ENCODE assay signal across 9 cellular contexts in the genomic region with DNA sequence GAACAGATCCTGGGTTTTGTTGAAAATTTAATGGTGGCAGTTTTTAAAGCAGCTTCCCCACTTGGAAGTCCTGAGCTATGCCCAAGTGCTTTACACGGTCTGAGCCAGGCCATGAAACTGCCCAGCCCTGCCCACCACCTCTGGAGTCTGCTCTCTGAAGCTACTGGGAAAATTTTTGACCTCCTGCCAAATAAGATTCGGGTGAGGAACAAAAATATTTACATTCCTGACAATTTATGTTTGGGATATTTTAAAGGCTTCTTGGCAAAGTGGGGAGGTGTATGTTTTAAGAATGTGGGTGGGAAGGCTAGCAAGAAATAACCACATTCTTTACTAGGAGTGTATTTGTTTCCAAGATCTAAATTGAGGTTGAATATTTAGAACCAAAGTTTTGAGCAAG. TPM values are rescaled to one million over a fixed set of nuclear protein-coding genes. Genes with fewer than 3 reads are reported as not detected.
A peak's percentile ranks its signal among the peaks of the same experiment; 100 is the strongest.
DNase-seq lines count a peak whose midpoint lies in the region; TF ChIP-seq lines count a peak whose summit lies in the region.
"Had no signal": no experiment of that assay in that cellular context is flagged by ENCODE, and none has a peak within 500 bp of the region (broad histone marks: within the 10 kb centered on the region; RNA-seq: fewer than 3 reads in every experiment).

No MANE protein-coding gene starts in this region.

- H4K20me1 ChIP-seq in osteoblast (ENCODE audit: insufficient read depth, low read length), result no peaks in the 10 kb centered on the region

- no peaks in the 10 kb centered on the region for H3K27me3 Mint-ChIP-seq in activated CD4-positive, alpha-beta T cell treated with anti-CD3 and anti-CD28 coated beads, Interleukin-2, amount 10 ng/mL, durations not matched to agents 7 days and 5 days

- DNase-seq in BJ (ENCODE audit: low read depth), result peak; percentile 61
- DNase-seq in osteoblast (ENCODE audit: insufficient read length, low spot score, missing footprints), result peak; percentile 62
- DNase-seq in NCI-H1092 (lab: John Stamatoyannopoulos, UW), result no peak
- DNase-seq in activated CD4-positive, alpha-beta T cell treated with anti-CD3 and anti-CD28 coated beads, Interleukin-2, amount 10 ng/mL, durations not matched to agents 7 days and 5 days, result no peak
- no peak for DNase-seq in GM20000 (ENCODE audit: low spot score)
- DNase-seq in stimulated activated naive CD4-positive, alpha-beta T cell (lab: John Stamatoyannopoulos, UW), result no peak

- H3K4me3 ChIP-seq in BJ (ENCODE audit: low read depth, low read length), result no peak overlapping the region
- H3K4me3 ChIP-seq in duodenal mucosa (ENCODE audit: low read depth in 1 of 2, low read length in 2 of 2), result no peak overlapping the region
- H3K4me3 ChIP-seq in osteoblast (ENCODE audit: insufficient read depth, low read length), result peak overlapping the region; percentile 1
- H3K4me3 ChIP-seq: skin epidermis had no signal

- no peak for TF ChIP-seq EP300 in Ishikawa (IDR thresholded peaks at IDR 0.05; ENCODE audit: borderline replicate concordance)

- no peak overlapping the region for H3K4me3 Mint-ChIP-seq in activated CD4-positive, alpha-beta T cell treated with anti-CD3 and anti-CD28 coated beads, Interleukin-2, amount 10 ng/mL, durations not matched to agents 7 days and 5 days

- H3K9me3 ChIP-seq in duodenal mucosa (ENCODE audit: control insufficient read depth in 1 of 2, low read length in 2 of 2) (no peaks in the 10 kb centered on the region), osteoblast (ENCODE audit: low read depth, low read length) (no peaks in the 10 kb centered on the region)

- no peak for TF ChIP-seq RAD21 in Ishikawa (IDR thresholded peaks at IDR 0.05; ENCODE audit: low read depth)

- CTCF ChIA-PET in BJ (lab: Yijun Ruan, JAX), result interaction anchor here (0.7 to 2.0 kb wide), 3 partner anchors 11 to 947 kb away, joined by 3 to 6 read pairs (median 5); no protein-coding TSS in a partner anchor
- CTCF ChIA-PET in activated CD4-positive, alpha-beta T cell treated with anti-CD3 and anti-CD28 coated beads, Interleukin-2, amount 10 ng/mL, durations not matched to agents 7 days and 5 days (lab: Charles Lee), result interaction anchor here (1.1 to 1.3 kb wide), 2 partner anchors 14 to 59 kb away, joined by 3 read pairs; no protein-coding TSS in a partner anchor

- H3K27me3 ChIP-seq in BJ (ENCODE audit: control insufficient read depth, insufficient read depth, low read length) (no peaks in the 10 kb centered on the region), duodenal mucosa (ENCODE audit: control insufficient read depth in 1 of 2, insufficient read depth in 2 of 2, low read length in 2 of 2) (no peaks in the 10 kb centered on the region), osteoblast (ENCODE audit: insufficient read depth, low read length) (no peaks in the 10 kb centered on the region)

- POLR2A ChIA-PET in BJ (lab: Charles Lee), result no interaction called here
- POLR2A ChIA-PET in activated CD4-positive, alpha-beta T cell treated with anti-CD3 and anti-CD28 coated beads, Interleukin-2, amount 10 ng/mL, durations not matched to agents 7 days and 5 days (lab: Charles Lee), result no interaction called here

- TF ChIP-seq CTCF in BJ (IDR thresholded peaks at IDR 0.05; ENCODE audit: insufficient read depth, low read depth, low read length) (no peak), osteoblast (IDR thresholded peaks at IDR 0.05; ENCODE audit: extremely low read depth, low read depth, low read length) (no peak), GM20000 (IDR thresholded peaks at IDR 0.05; ENCODE audit: extremely low read depth, missing control alignments) (no peak)

- H3K9me3 Mint-ChIP-seq in activated CD4-positive, alpha-beta T cell treated with anti-CD3 and anti-CD28 coated beads, Interleukin-2, amount 10 ng/mL, durations not matched to agents 7 days and 5 days, result no peaks in the 10 kb centered on the region

- H3K36me3 ChIP-seq in BJ (ENCODE audit: control insufficient read depth, insufficient read depth, low read length) (peaks cover 3% of the 10 kb centered on the region), duodenal mucosa (ENCODE audit: control insufficient read depth in 1 of 2, insufficient read depth in 2 of 2, low read length in 2 of 2) (peaks cover 0 to 5% of the 10 kb centered on the region in 2 donors), osteoblast (ENCODE audit: insufficient read depth, low read length) (peaks cover 8% of the 10 kb centered on the region)

- no peaks in the 10 kb centered on the region for H3K4me1 Mint-ChIP-seq in activated CD4-positive, alpha-beta T cell treated with anti-CD3 and anti-CD28 coated beads, Interleukin-2, amount 10 ng/mL, durations not matched to agents 7 days and 5 days

- H2AFZ ChIP-seq in osteoblast (ENCODE audit: low read length), result no peak overlapping the region

- no peaks in the 10 kb centered on the region for H3K79me2 ChIP-seq in osteoblast (ENCODE audit: insufficient read depth, low read length)

- peaks cover 17% of the 10 kb centered on the region for H3K36me3 Mint-ChIP-seq in activated CD4-positive, alpha-beta T cell treated with anti-CD3 and anti-CD28 coated beads, Interleukin-2, amount 10 ng/mL, durations not matched to agents 7 days and 5 days (ENCODE audit: low read depth)

- peak overlapping the region; percentile 53 for H3K4me2 ChIP-seq in osteoblast (ENCODE audit: insufficient read depth, low read length)

- no peak overlapping the region for H3K9ac ChIP-seq in duodenal mucosa (ENCODE audit: low read depth in 1 of 2, low read length in 2 of 2)

- H3K27ac ChIP-seq in duodenal mucosa (ENCODE audit: low read depth, low read length) (peak overlapping the region; percentile 22), osteoblast (ENCODE audit: low read depth, low read length) (peak overlapping the region; percentile 48)

- H3K27ac Mint-ChIP-seq in activated CD4-positive, alpha-beta T cell treated with anti-CD3 and anti-CD28 coated beads, Interleukin-2, amount 10 ng/mL, durations not matched to agents 7 days and 5 days, result no peak overlapping the region

- H3K4me1 ChIP-seq in duodenal mucosa (ENCODE audit: control insufficient read depth in 1 of 2, insufficient read depth in 2 of 2, low read length in 2 of 2) (no peaks in the 10 kb centered on the region), osteoblast (ENCODE audit: insufficient read depth, low read length) (peaks cover 21% of the 10 kb centered on the region)

TF ChIP-seq in Ishikawa, 13 proteins besides CTCF, POLR2A, EP300 and RAD21:
- TF ChIP-seq NFIC (IDR thresholded peaks at IDR 0.05) (peak; percentile 59), FOXM1 (IDR thresholded peaks at IDR 0.05; ENCODE audit: borderline replicate concordance, low read depth) (no peak)

RNA-seq across cellular contexts. Expression of gene HACD4, which starts 50.0 kb away (rescaled TPM):
- 4.3 and 8.6 TPM in 2 replicates for polyA plus RNA-seq in BJ (2011; rRNA removed)
- polyA minus RNA-seq in BJ (2011; rRNA and poly(A)+ RNA removed), result 3.0 and 3.1 TPM in 2 replicates
- 6.8 and 8.3 TPM in 2 replicates for total RNA-seq in osteoblast
- total RNA-seq in activated CD4-positive, alpha-beta T cell treated with anti-CD3 and anti-CD28 coated beads, Interleukin-2, amount 10 ng/mL, durations not matched to agents 7 days and 5 days, result 10 to 100 TPM; 15.0 to 17.1 TPM

Comparison
In these comparisons a context has a peak if more than half of its experiments do, and no peak if none do; other contexts are left out.
1. DNase-seq: peak in BJ (single experiment) and osteoblast (single experiment); none in NCI-H1092 (single experiment), activated CD4-positive, alpha-beta T cell treated with anti-CD3 and anti-CD28 coated beads, Interleukin-2, amount 10 ng/mL, durations not matched to agents 7 days and 5 days (single experiment), GM20000 (single experiment) and stimulated activated naive CD4-positive, alpha-beta T cell (0 of 6).